8 cellular contexts compared by ENCODE assay signal in the genomic region with DNA sequence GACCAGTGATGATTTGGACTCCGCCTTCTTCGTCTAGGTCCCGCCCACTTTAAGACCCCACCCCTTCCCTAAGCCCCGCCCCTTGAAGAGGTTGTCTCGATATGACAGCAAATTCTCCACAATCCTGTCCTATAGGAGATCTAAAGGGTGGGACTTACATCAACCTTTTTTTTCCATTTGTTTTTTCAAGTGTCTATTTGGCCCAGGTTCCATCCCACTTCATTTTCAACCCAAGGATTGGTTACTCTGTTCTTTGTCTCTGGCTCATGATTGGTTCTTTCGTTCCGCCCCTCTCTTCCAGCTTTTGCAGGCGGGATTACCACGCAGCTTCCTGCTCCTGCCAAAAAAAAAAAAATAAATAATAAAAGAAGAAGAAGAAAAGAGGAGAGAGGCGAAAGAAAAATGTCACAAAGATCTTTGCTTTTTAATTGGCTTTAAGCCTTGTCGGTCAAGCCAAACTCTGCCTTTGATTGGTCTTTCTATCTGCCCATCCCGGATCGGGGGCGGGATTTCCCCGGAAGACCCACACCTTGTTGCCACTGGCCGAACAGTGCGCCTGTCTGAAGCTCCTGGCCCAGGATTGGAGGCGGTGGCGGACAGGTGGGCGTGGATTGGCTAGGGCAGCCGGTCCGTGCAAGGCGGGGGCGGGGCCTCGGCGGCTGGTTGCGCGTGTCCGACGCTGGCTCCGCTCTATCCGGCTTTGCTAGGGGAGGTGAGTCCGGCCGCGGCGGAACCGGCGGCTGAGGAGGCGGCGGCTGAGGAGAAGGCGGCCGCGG. TPM values are rescaled to one million over a fixed set of nuclear protein-coding genes. Genes with fewer than 3 reads are reported as not detected.
DNase-seq lines count a peak whose midpoint lies in the region; ATAC-seq, FAIRE-seq and TF ChIP-seq lines count a peak whose summit lies in the region.

No MANE protein-coding gene starts in this region.

- FAIRE-seq in GM19239 (lab: Jason Lieb, UNC): peak; percentile 96

- TF ChIP-seq CTCF in BE2C (IDR thresholded peaks at IDR 0.05; ENCODE audit: low read depth, low read length) (no peak), kidney epithelial cell (IDR thresholded peaks at IDR 0.05; ENCODE audit: insufficient read depth, low read length, poor library complexity, severe bottlenecking) (no peak)

- CTCF ChIA-PET in activated CD4-positive, alpha-beta T cell treated with anti-CD3 and anti-CD28 coated beads for 36 hours (lab: Charles Lee): interaction anchor here (0.6 to 1.4 kb wide), 7 partner anchors 11 to 316 kb away, joined by 3 to 5 read pairs (median 3); partner anchors contain the start of gene POLDIP2

- peaks cover 52% of the 10 kb centered on the region for H3K4me1 Mint-ChIP-seq in activated CD4-positive, alpha-beta T cell treated with anti-CD3 and anti-CD28 coated beads for 36 hours

- peak overlapping the region; percentile 68 for H3K4me3 ChIP-seq in BE2C (ENCODE audit: low read depth, low read length)
- peak overlapping the region; percentile 88 for H3K4me3 ChIP-seq in kidney epithelial cell (ENCODE audit: low read depth, low read length)

- H3K36me3 Mint-ChIP-seq in activated CD4-positive, alpha-beta T cell treated with anti-CD3 and anti-CD28 coated beads for 36 hours (ENCODE audit: low read depth): peaks cover 14% of the 10 kb centered on the region

- peak; percentile 85 for ATAC-seq in HG03442 (IDR thresholded peaks at IDR 0.05; ENCODE audit: unreplicated experiment)
- peak; percentile 96 for ATAC-seq in activated CD4-positive, alpha-beta T cell treated with anti-CD3 and anti-CD28 coated beads for 36 hours

- H3K27me3 ChIP-seq in BE2C (no peaks in the 10 kb centered on the region), kidney epithelial cell (ENCODE audit: control insufficient read depth, insufficient read depth, low read length) (no peaks in the 10 kb centered on the region)

- H3K9me3 ChIP-seq in BE2C: no peaks in the 10 kb centered on the region

- intact Hi-C loops in activated CD4-positive, alpha-beta T cell treated with anti-CD3 and anti-CD28 coated beads for 36 hours (cut with DNase I, micrococcal nuclease): loop anchor here (1.0 to 10.0 kb wide), 12 partner anchors 54 to 604 kb away; partner anchors contain the start of genes IFT20 (in 2 of the 2), LYRM9 (in 2 of the 2), TNFAIP1 (in 2 of the 2) and BLTP2 (in 1 of the 2)

- H3K36me3 ChIP-seq in BE2C (no peaks in the 10 kb centered on the region), kidney epithelial cell (ENCODE audit: control insufficient read depth, insufficient read depth, low read length) (no peaks in the 10 kb centered on the region)

- peak overlapping the region; percentile 79 for H3K4me3 Mint-ChIP-seq in activated CD4-positive, alpha-beta T cell treated with anti-CD3 and anti-CD28 coated beads for 36 hours

- no peaks in the 10 kb centered on the region for H3K9me3 Mint-ChIP-seq in activated CD4-positive, alpha-beta T cell treated with anti-CD3 and anti-CD28 coated beads for 36 hours (ENCODE audit: low read depth)

- POLR2A ChIA-PET in activated CD4-positive, alpha-beta T cell treated with anti-CD3 and anti-CD28 coated beads for 36 hours (lab: Charles Lee): interaction anchor here (0.6 to 1.2 kb wide), 8 partner anchors 9 to 747 kb away, joined by 3 to 10 read pairs (median 4); partner anchors contain the start of genes IFT20 and TNFAIP1

- peak overlapping the region; percentile 76 for H3K27ac ChIP-seq in cingulate gyrus (ENCODE audit: low read depth, low read length)

- DNase-seq in BE2C (peak; percentile 97), GM19239 (ENCODE audit: insufficient read length, low spot score) (peak; percentile 84), NCI-H510A treated with DMSO at 0.1 percent for 48 hours (lab: John Stamatoyannopoulos, UW) (peak; percentile 99), kidney epithelial cell (ENCODE audit: low read depth) (peak; percentile 97)
- DNase-seq in activated CD4-positive, alpha-beta T cell treated with anti-CD3 and anti-CD28 coated beads for 36 hours: peak; percentile 100
- DNase-seq in stimulated activated CD4-positive, alpha-beta T cell treated with anti-CD3 and anti-CD28 coated beads, Interleukin-15, amount 100 ng/mL, for 48 hours (ENCODE audit: low read depth in 2 of 2): peak; percentile 99

- peak overlapping the region; percentile 74 for H3K27ac Mint-ChIP-seq in activated CD4-positive, alpha-beta T cell treated with anti-CD3 and anti-CD28 coated beads for 36 hours

- no peaks in the 10 kb centered on the region for H3K4me1 ChIP-seq in BE2C

- H3K27me3 Mint-ChIP-seq in activated CD4-positive, alpha-beta T cell treated with anti-CD3 and anti-CD28 coated beads for 36 hours: no peaks in the 10 kb centered on the region

RNA-seq across cellular contexts. Expression of gene NLK, which starts 1.2 kb away (rescaled TPM):
- 12.0 TPM for polyA plus RNA-seq in BE2C (2012; ENCODE audit: insufficient read depth, insufficient read length, low read depth)
- 1 to 10 TPM; 7.1 to 8.8 TPM for total RNA-seq in activated CD4-positive, alpha-beta T cell treated with anti-CD3 and anti-CD28 coated beads for 36 hours
- 12.9 and 16.4 TPM in 2 replicates for total RNA-seq in kidney epithelial cell

Comparison
In these comparisons a context has a peak if more than half of its experiments do, and no peak if none do; other contexts are left out.
1. Peak in every context shown above with its lines: DNase-seq, ATAC-seq, H3K4me3 ChIP-seq and H3K27ac ChIP-seq.